Comparison of ENCODE assay signal across 10 cellular contexts in the genomic region with DNA sequence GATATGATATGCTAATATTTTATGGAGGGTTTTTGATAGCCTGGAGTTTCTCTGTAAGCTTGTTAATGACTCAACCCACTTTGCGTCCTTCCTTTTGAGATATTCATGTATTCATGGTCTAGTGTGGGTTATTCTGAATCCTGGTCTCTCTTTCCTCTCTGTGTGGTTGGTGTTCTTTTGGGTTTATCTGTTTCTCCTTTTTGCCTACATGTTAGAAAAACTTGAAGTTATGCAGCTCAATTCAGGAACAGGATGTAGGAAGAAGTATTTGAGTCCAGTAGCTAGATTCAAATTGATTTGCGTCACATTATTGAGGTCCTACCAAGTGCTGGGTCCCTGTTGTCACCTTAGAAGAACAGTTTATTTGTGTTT. TPM values are rescaled to one million over a fixed set of nuclear protein-coding genes. Genes with fewer than 3 reads are reported as not detected.
A peak's percentile ranks its signal among the peaks of the same experiment; 100 is the strongest.
DNase-seq lines count a peak whose midpoint lies in the region; ATAC-seq, FAIRE-seq and TF ChIP-seq lines count a peak whose summit lies in the region.
"Had no signal": no experiment of that assay in that cellular context is flagged by ENCODE, and none has a peak within 500 bp of the region (broad histone marks: within the 10 kb centered on the region; RNA-seq: fewer than 3 reads in every experiment).

No MANE protein-coding gene starts in this region.

- H3K36me3 Mint-ChIP-seq in activated T-cell treated with anti-CD3 and anti-CD28 coated beads, Interleukin-2, amount 50 U/mL, for 72 hours (ENCODE audit: insufficient read depth in 2 of 2): peaks cover 4 to 9% of the 10 kb centered on the region in 2 donors
- peaks cover 5% of the 10 kb centered on the region for H3K36me3 Mint-ChIP-seq in T-cell

- H3K27ac Mint-ChIP-seq in activated T-cell treated with anti-CD3 and anti-CD28 coated beads, Interleukin-2, amount 50 U/mL, for 72 hours: peak overlapping the region; percentile 96
- H3K27ac Mint-ChIP-seq in T-cell: peak overlapping the region; percentile 94 to 98

- H3K27ac ChIP-seq in keratinocyte (ENCODE audit: control insufficient read depth, insufficient read depth, low read length): peak overlapping the region; percentile 93
- H3K27ac ChIP-seq in thymus (ENCODE audit: low read depth): peak overlapping the region; percentile 86

- H3K4me3 Mint-ChIP-seq in activated T-cell treated with anti-CD3 and anti-CD28 coated beads, Interleukin-2, amount 50 U/mL, for 72 hours: peak overlapping the region; percentile 84 to 86
- H3K4me3 Mint-ChIP-seq in T-cell: peak overlapping the region; percentile 49 to 70 (median 67)

- DNase-seq in activated T-cell treated with anti-CD3 and anti-CD28 coated beads, Interleukin-2, amount 50 U/mL, for 72 hours: no peak
- DNase-seq in activated T-cell treated with anti-CD3 and anti-CD28 coated beads for 4 hours (no peak), T-cell (no peak), keratinocyte (ENCODE audit: low read depth, low spot score) (no peak), NCI-H187 (lab: John Stamatoyannopoulos, UW) (no peak), middle frontal gyrus (ENCODE audit: extremely low spot score, low spot score) (no peak)
- no peak for DNase-seq in activated CD8-positive, alpha-beta memory T cell treated with anti-CD3 and anti-CD28 coated beads, Interleukin-2, amount 50 U/mL, for 4 hours
- DNase-seq: hippocampal formation, NCI-H774 had no signal

- no peak for ATAC-seq in activated T-cell treated with anti-CD3 and anti-CD28 coated beads, Interleukin-2, amount 50 U/mL, for 72 hours (replicated peaks in 1 of 2)
- ATAC-seq in T-cell (replicated peaks in 1 of 4): no peak

- H3K9ac ChIP-seq in keratinocyte (ENCODE audit: control insufficient read depth, extremely low read depth, insufficient read depth, low read length): peak overlapping the region; percentile 59

- POLR2A ChIA-PET in T-cell (lab: Charles Lee): interaction anchor here in 1 of 2 donors (0.5 to 0.6 kb wide), 3 partner anchors 9 to 37 kb away, joined by 3 to 6 read pairs (median 3); no protein-coding TSS in a partner anchor

- H3K27me3 Mint-ChIP-seq in activated T-cell treated with anti-CD3 and anti-CD28 coated beads, Interleukin-2, amount 50 U/mL, for 72 hours (ENCODE audit: low read depth): no peaks in the 10 kb centered on the region
- no peaks in the 10 kb centered on the region for H3K27me3 Mint-ChIP-seq in T-cell

- dilution Hi-C loops in keratinocyte (cut with MboI; ENCODE audit: extremely low pct_ligation_motif_present, low sequenced_read_pairs): no loop called here

- H3K9me3 ChIP-seq in keratinocyte (ENCODE audit: control insufficient read depth, low read depth, low read length) (no peaks in the 10 kb centered on the region), thymus (ENCODE audit: control insufficient read depth) (no peaks in the 10 kb centered on the region)

- no peaks in the 10 kb centered on the region for H3K9me1 ChIP-seq in keratinocyte (ENCODE audit: control insufficient read depth, extremely low read depth, insufficient read depth, low read length)

- peaks cover 95% of the 10 kb centered on the region for H3K4me1 Mint-ChIP-seq in activated T-cell treated with anti-CD3 and anti-CD28 coated beads, Interleukin-2, amount 50 U/mL, for 72 hours (ENCODE audit: low read depth)
- H3K4me1 Mint-ChIP-seq in T-cell: peaks cover 95 to 97% (median 96%) of the 10 kb centered on the region in 3 donors

- H3K79me2 ChIP-seq in keratinocyte (ENCODE audit: control insufficient read depth, insufficient read depth, low read length): peaks cover 78% of the 10 kb centered on the region

- H3K4me1 ChIP-seq in keratinocyte (ENCODE audit: control insufficient read depth, extremely low read depth, insufficient read depth, low read length) (peaks cover 49% of the 10 kb centered on the region), thymus (ENCODE audit: control insufficient read depth, insufficient read depth, low read length) (peaks cover 64% of the 10 kb centered on the region)

- H3K4me3 ChIP-seq in keratinocyte (ENCODE audit: control insufficient read depth in 2 of 3, extremely low read depth in 1 of 3, insufficient read depth in 2 of 3, low read depth in 1 of 3, low read length in 3 of 3) (peak overlapping the region in 1 of 3 experiments; percentile 4), thymus (ENCODE audit: low read length) (no peak overlapping the region)

- FAIRE-seq in keratinocyte (lab: Jason Lieb, UNC): peak; percentile 9

- H3K36me3 ChIP-seq in keratinocyte (ENCODE audit: control insufficient read depth in 2 of 2, extremely low read depth in 1 of 2, insufficient read depth in 2 of 2, low read length in 2 of 2): peaks cover 3 to 5% of the 10 kb centered on the region in 2 experiments
- H3K36me3 ChIP-seq in thymus (ENCODE audit: control insufficient read depth, insufficient read depth): no peaks in the 10 kb centered on the region

- H3K27me3 ChIP-seq in keratinocyte (ENCODE audit: control insufficient read depth, extremely low read depth, insufficient read depth, low read length) (no peaks in the 10 kb centered on the region), thymus (ENCODE audit: control insufficient read depth, insufficient read depth) (no peaks in the 10 kb centered on the region)

- WGBS in thymus: 86% methylated on average over 2 of the region's 2 CpGs

- peak overlapping the region; percentile 58 for H3K4me2 ChIP-seq in keratinocyte (ENCODE audit: control insufficient read depth, extremely low read depth, insufficient read depth, low read depth, low read length)

- no peak overlapping the region for H2AFZ ChIP-seq in keratinocyte (ENCODE audit: control insufficient read depth, low read length)

- H4K20me1 ChIP-seq in keratinocyte (ENCODE audit: control insufficient read depth, extremely low read depth, insufficient read depth, low read length): no peaks in the 10 kb centered on the region

- TF ChIP-seq CTCF in keratinocyte (optimal IDR thresholded peaks at IDR 0.05 in 1 of 3, IDR thresholded peaks at IDR 0.05 in 1 of 3, conservative IDR thresholded peaks at IDR 0.05 in 1 of 3; ENCODE audit: extremely low read depth in 1 of 3, insufficient read depth in 2 of 3, low read length in 3 of 3): no peak

- H3K9me3 Mint-ChIP-seq in activated T-cell treated with anti-CD3 and anti-CD28 coated beads, Interleukin-2, amount 50 U/mL, for 72 hours: peaks cover 0 to 4% of the 10 kb centered on the region in 2 donors
- peaks cover 0 to 3% (median 0%) of the 10 kb centered on the region in 3 donors for H3K9me3 Mint-ChIP-seq in T-cell

- CTCF ChIA-PET in T-cell (lab: Charles Lee): interaction anchor here (0.5 to 1.0 kb wide), 4 partner anchors 10 to 44 kb away, joined by 3 to 5 read pairs (median 3); no protein-coding TSS in a partner anchor

RNA-seq across cellular contexts. Expression of a gene that starts 28.1 kb away (rescaled TPM):
- total RNA-seq in activated T-cell treated with anti-CD3 and anti-CD28 coated beads, Interleukin-2, amount 50 U/mL, for 72 hours: 10 to 100 TPM; 61.0 to 72.3 TPM
- 10 to 100 TPM; 40.7 to 56.7 (median 47.8) TPM for total RNA-seq in T-cell
- 27.3 to 51.8 TPM (median 47.2 TPM) in 3 replicates for polyA plus RNA-seq in keratinocyte
- 3.7 TPM for polyA plus RNA-seq in keratinocyte (2011; ENCODE audit: low read depth)
- polyA plus RNA-seq in keratinocyte (2011; cell fraction: cytosol; rRNA removed): 41.5 and 48.3 TPM in 2 replicates
- 32.1 and 49.5 TPM in 2 replicates for polyA plus RNA-seq in keratinocyte (2011; cell fraction: nucleus; rRNA removed)
- polyA plus RNA-seq in keratinocyte (2012; ENCODE audit: low replicate concordance): 17.9 and 37.6 TPM in 2 replicates
- 21.9 to 61.9 TPM (median 33.9 TPM) in 3 replicates for polyA minus RNA-seq in keratinocyte
- 51.4 TPM for polyA minus RNA-seq in keratinocyte (2011; cell fraction: cytosol; rRNA and poly(A)+ RNA removed)
- polyA minus RNA-seq in keratinocyte (2011; cell fraction: nucleus; rRNA and poly(A)+ RNA removed): 16.2 and 16.3 TPM in 2 replicates
- 45.7 TPM for polyA plus RNA-seq in thymus
